ENCODE assay signal across 30 cellular contexts in genomic region chr17:72598705-72599104, GRCh38.
"Had no signal": no experiment of that assay in that cellular context is flagged by ENCODE, and none has a peak within 500 bp of the region (broad histone marks: within the 10 kb centered on the region; RNA-seq: fewer than 3 reads in every experiment).

No MANE protein-coding gene starts in this region.

- H3K4me1 ChIP-seq: gastrocnemius medialis, sigmoid colon had no signal

- FAIRE-seq: TTC549 had no signal

- H3K4me2 ChIP-seq: smooth muscle cell had no signal

- H3K36me3 ChIP-seq: gastrocnemius medialis, left ventricle myocardium inferior, neutrophil, sigmoid colon, stomach, tibial nerve had no signal

- ATAC-seq: body of pancreas; gastrocnemius medialis; mucosa of descending colon; stimulated activated naive B cell treated with anti-CD40 and anti-IgM and Interleukin-4, amounts not matched to agents 10 μg/mL and 1 μg/mL and 100 μg/mL, for 72 hours had no signal

- H3K27me3 ChIP-seq: body of pancreas had no signal

- H3K9me3 ChIP-seq: body of pancreas, gastrocnemius medialis, left ventricle myocardium inferior, mucosa of descending colon, neutrophil, sigmoid colon, stomach, tibial nerve had no signal

- H3K27ac ChIP-seq: body of pancreas, dorsolateral prefrontal cortex, gastrocnemius medialis, left ventricle myocardium inferior, neutrophil, sigmoid colon, stomach, tibial nerve, VCaP had no signal

- H3K4me3 ChIP-seq: body of pancreas, coronary artery, dorsolateral prefrontal cortex, gastrocnemius medialis, left ventricle myocardium inferior, mucosa of descending colon, sigmoid colon, smooth muscle cell, stomach, tibial nerve had no signal

- DNase-seq: activated CD4-positive, alpha-beta T cell treated with anti-CD3 and anti-CD28 coated beads for 4 hours; activated CD4-positive, alpha-beta T cell treated with anti-CD3 and anti-CD28 coated beads, Interleukin-2, amount 50 U/mL, for 48 hours; activated CD8-positive, alpha-beta memory T cell treated with anti-CD3 and anti-CD28 coated beads for 24 hours; activated effector memory CD4-positive, alpha-beta T cell treated with Interleukin-2 at 50 U/mL for 16 hours; activated naive CD4-positive, alpha-beta T cell treated with Interleukin-2 at 50 U/mL for 16 hours; anterior cingulate cortex; body of pancreas; cerebellar nuclear complex; dorsolateral prefrontal cortex; effector memory CD4-positive, alpha-beta T cell; gastrocnemius medialis; glutamatergic neuron; islet precursor cell; left ventricle myocardium inferior; mucosa of descending colon; naive B cell; nephron progenitor cell; sigmoid colon; stimulated activated CD4-positive, alpha-beta T cell treated with anti-CD3 and anti-CD28 coated beads, Interleukin-1b, Interleukin-23, amount 100 ng/mL, for 48 hours; stimulated activated CD4-positive, alpha-beta T cell treated with anti-CD3 and anti-CD28 coated beads, Interleukin-4, amount 100 ng/mL, for 4 hours; stimulated activated CD8-positive, alpha-beta memory T cell treated with anti-CD3 and anti-CD28 coated beads, Interleukin-4, amount 100 ng/mL, for 48 hours; stimulated activated naive B cell treated with anti-CD40 and anti-IgM and Interleukin-4, amounts not matched to agents 10 μg/mL and 1 μg/mL and 100 μg/mL, for 72 hours; stomach; T-helper 9 cell had no signal
